Comparison of ENCODE assay signal across 18 cellular contexts in genomic region chr10:66926841-66927240, GRCh38. TPM values are rescaled to one million over a fixed set of nuclear protein-coding genes. Genes with fewer than 3 reads are reported as not detected.
"Had no signal": no experiment of that assay in that cellular context is flagged by ENCODE, and none has a peak within 500 bp of the region (broad histone marks: within the 10 kb centered on the region; RNA-seq: fewer than 3 reads in every experiment).

No MANE protein-coding gene starts in this region.

- H3K4me1 ChIP-seq: parathyroid adenoma, upper lobe of right lung had no signal

- H3K9me3 ChIP-seq: neutrophil, thoracic aorta, upper lobe of right lung had no signal

- H3K9me3 Mint-ChIP-seq: activated CD4-positive, alpha-beta T cell treated with anti-CD3 and anti-CD28 coated beads, Interleukin-2, amount 10 ng/mL, durations not matched to agents 7 days and 5 days; activated naive CD4-positive, alpha-beta T cell treated with anti-CD3 and anti-CD28 coated beads, Interleukin-2, amount 50 U/mL, for 24 hours; activated T-cell treated with anti-CD3 and anti-CD28 coated beads, Interleukin-2, amount 50 U/mL, for 4 hours; stimulated activated memory B cell treated with anti-CD40 and anti-IgM and Interleukin-4, amounts not matched to agents 10 μg/mL and 1 μg/mL and 100 μg/mL, for 72 hours had no signal

- H3K4me3 ChIP-seq: upper lobe of right lung had no signal

- DNase-seq: activated CD4-positive, alpha-beta T cell treated with anti-CD3 and anti-CD28 coated beads, Interleukin-2, amount 10 ng/mL, durations not matched to agents 7 days and 5 days; activated CD8-positive, alpha-beta memory T cell treated with anti-CD3 and anti-CD28 coated beads, Interleukin-2, amount 50 U/mL, for 4 hours; activated CD8-positive, alpha-beta T cell treated with anti-CD3 and anti-CD28 coated beads, Interleukin-2, amount 10 ng/mL, durations not matched to agents 7 days and 5 days; activated effector memory CD4-positive, alpha-beta T cell treated with anti-CD3 and anti-CD28 coated beads, Interleukin-2, amount 50 U/mL, for 16 hours; activated T-cell treated with anti-CD3 and anti-CD28 coated beads, Interleukin-2, amount 50 U/mL, for 4 hours; immature natural killer cell; left ventricle myocardium superior; naive B cell; stimulated activated CD4-positive, alpha-beta T cell treated with anti-CD3 and anti-CD28 coated beads, Interleukin-4, amount 100 ng/mL, for 24 hours; T-helper 1 cell; T-helper 9 cell; upper lobe of right lung had no signal

- H3K36me3 Mint-ChIP-seq: activated naive CD4-positive, alpha-beta T cell treated with anti-CD3 and anti-CD28 coated beads, Interleukin-2, amount 50 U/mL, for 24 hours; immature natural killer cell; naive B cell; stimulated activated memory B cell treated with anti-CD40 and anti-IgM and Interleukin-4, amounts not matched to agents 10 μg/mL and 1 μg/mL and 100 μg/mL, for 72 hours had no signal

- H3K27ac Mint-ChIP-seq: activated CD4-positive, alpha-beta T cell treated with anti-CD3 and anti-CD28 coated beads, Interleukin-2, amount 10 ng/mL, durations not matched to agents 7 days and 5 days; activated CD8-positive, alpha-beta T cell treated with anti-CD3 and anti-CD28 coated beads, Interleukin-2, amount 10 ng/mL, durations not matched to agents 7 days and 5 days; activated naive CD4-positive, alpha-beta T cell treated with anti-CD3 and anti-CD28 coated beads, Interleukin-2, amount 50 U/mL, for 24 hours; immature natural killer cell; naive B cell; stimulated activated memory B cell treated with anti-CD40 and anti-IgM and Interleukin-4, amounts not matched to agents 10 μg/mL and 1 μg/mL and 100 μg/mL, for 72 hours had no signal

- H3K4me1 Mint-ChIP-seq: activated CD4-positive, alpha-beta T cell treated with anti-CD3 and anti-CD28 coated beads, Interleukin-2, amount 10 ng/mL, durations not matched to agents 7 days and 5 days; activated naive CD4-positive, alpha-beta T cell treated with anti-CD3 and anti-CD28 coated beads, Interleukin-2, amount 50 U/mL, for 24 hours; immature natural killer cell; stimulated activated memory B cell treated with anti-CD40 and anti-IgM and Interleukin-4, amounts not matched to agents 10 μg/mL and 1 μg/mL and 100 μg/mL, for 72 hours had no signal

- H3K4me3 Mint-ChIP-seq: activated CD4-positive, alpha-beta T cell treated with anti-CD3 and anti-CD28 coated beads, Interleukin-2, amount 10 ng/mL, durations not matched to agents 7 days and 5 days; activated CD8-positive, alpha-beta T cell treated with anti-CD3 and anti-CD28 coated beads, Interleukin-2, amount 10 ng/mL, durations not matched to agents 7 days and 5 days; activated naive CD4-positive, alpha-beta T cell treated with anti-CD3 and anti-CD28 coated beads, Interleukin-2, amount 50 U/mL, for 24 hours; activated T-cell treated with anti-CD3 and anti-CD28 coated beads, Interleukin-2, amount 50 U/mL, for 4 hours; immature natural killer cell; naive B cell; stimulated activated memory B cell treated with anti-CD40 and anti-IgM and Interleukin-4, amounts not matched to agents 10 μg/mL and 1 μg/mL and 100 μg/mL, for 72 hours had no signal

- H3K27ac ChIP-seq: neutrophil, parathyroid adenoma, thoracic aorta, upper lobe of right lung had no signal

- H3K36me3 ChIP-seq: neutrophil, thoracic aorta, upper lobe of right lung had no signal

RNA-seq across cellular contexts. Expression of gene LRRTM3, which starts 1.0 kb away (rescaled TPM):
- total RNA-seq: activated CD4-positive, alpha-beta T cell treated with anti-CD3 and anti-CD28 coated beads, Interleukin-2, amount 10 ng/mL, durations not matched to agents 7 days and 5 days; activated CD8-positive, alpha-beta T cell treated with anti-CD3 and anti-CD28 coated beads, Interleukin-2, amount 10 ng/mL, durations not matched to agents 7 days and 5 days; activated T-cell treated with anti-CD3 and anti-CD28 coated beads, Interleukin-2, amount 50 U/mL, for 4 hours; left ventricle myocardium superior; mononuclear cell; upper lobe of right lung had no signal
